Comparison of ENCODE assay signal across 18 cellular contexts in genomic region chr7:140723574-140723973, GRCh38. TPM values are rescaled to one million over a fixed set of nuclear protein-coding genes. Genes with fewer than 3 reads are reported as not detected.
A peak's percentile ranks its signal among the peaks of the same experiment; 100 is the strongest.
DNase-seq lines count a peak whose midpoint lies in the region; ATAC-seq and TF ChIP-seq lines count a peak whose summit lies in the region.
"Had no signal": no experiment of that assay in that cellular context is flagged by ENCODE, and none has a peak within 500 bp of the region (broad histone marks: within the 10 kb centered on the region; RNA-seq: fewer than 3 reads in every experiment).

No MANE protein-coding gene starts in this region.

- H3K4me1 ChIP-seq in CD8-positive, alpha-beta memory T cell (ENCODE audit: insufficient read depth, low read length), result peaks cover 15% of the 10 kb centered on the region
- peaks cover 52 to 58% of the 10 kb centered on the region in 2 donors for H3K4me1 ChIP-seq in thyroid gland
- H3K4me1 ChIP-seq: Peyer's patch, SJCRH30 had no signal

- no peak for TF ChIP-seq POLR2A in thyroid gland (IDR thresholded peaks at IDR 0.05)

- H3K27ac ChIP-seq in CD8-positive, alpha-beta memory T cell (ENCODE audit: low read depth, low read length), result no peak overlapping the region
- H3K27ac ChIP-seq in thyroid gland, result peak overlapping the region in 2 of 3 donors; percentile 63 to 65
- H3K27ac ChIP-seq: BLaER1, Peyer's patch, SJCRH30 had no signal

- H3K36me3 Mint-ChIP-seq in activated naive CD4-positive, alpha-beta T cell treated with anti-CD3 and anti-CD28 coated beads, Interleukin-2, amount 50 U/mL, for 72 hours, result no peaks in the 10 kb centered on the region
- peaks cover 0 to 16% (median 2%) of the 10 kb centered on the region in 3 donors for H3K36me3 Mint-ChIP-seq in CD8-positive, alpha-beta memory T cell
- no peaks in the 10 kb centered on the region for H3K36me3 Mint-ChIP-seq in activated naive CD8-positive, alpha-beta T cell treated with anti-CD3 and anti-CD28 coated beads for 36 hours
- H3K36me3 Mint-ChIP-seq in Calu3 (ENCODE audit: insufficient read depth, unreplicated experiment), result no peaks in the 10 kb centered on the region

- POLR2A ChIA-PET in CD8-positive, alpha-beta memory T cell (lab: Charles Lee), result no interaction called here

- H3K4me3 Mint-ChIP-seq in CD8-positive, alpha-beta memory T cell, result no peak overlapping the region
- no peak overlapping the region for H3K4me3 Mint-ChIP-seq in activated naive CD8-positive, alpha-beta T cell treated with anti-CD3 and anti-CD28 coated beads for 36 hours
- H3K4me3 Mint-ChIP-seq in Calu3 (ENCODE audit: low read depth, unreplicated experiment), result no peak overlapping the region

- 66 to 75% methylated on average over 3 of the region's 3 CpGs for WGBS in thyroid gland, 2 donors

- no peaks in the 10 kb centered on the region for H3K9me3 ChIP-seq in CD8-positive, alpha-beta memory T cell (ENCODE audit: low read length)
- no peaks in the 10 kb centered on the region for H3K9me3 ChIP-seq in thyroid gland
- H3K9me3 ChIP-seq: BLaER1, MG63, Peyer's patch, SJCRH30 had no signal

- no TSS peak for BruUV-seq in Calu3 (replicated peaks; lab: Mats Ljungman, UMichigan)

- no peak for TF ChIP-seq CTCF in thyroid gland (IDR thresholded peaks at IDR 0.05)
- TF ChIP-seq CTCF in Calu3 (IDR thresholded peaks at IDR 0.05; ENCODE audit: unreplicated experiment), result no peak

- H3K27me3 Mint-ChIP-seq in CD8-positive, alpha-beta memory T cell, result no peaks in the 10 kb centered on the region
- no peaks in the 10 kb centered on the region for H3K27me3 Mint-ChIP-seq in activated naive CD8-positive, alpha-beta T cell treated with anti-CD3 and anti-CD28 coated beads for 36 hours
- H3K27me3 Mint-ChIP-seq in Calu3 (ENCODE audit: unreplicated experiment), result no peaks in the 10 kb centered on the region

- CTCF ChIA-PET in CD8-positive, alpha-beta memory T cell (lab: Charles Lee), result no interaction called here
- CTCF ChIA-PET in Calu3 (lab: Charles Lee), result no interaction called here

- ATAC-seq in activated naive CD4-positive, alpha-beta T cell treated with anti-CD3 and anti-CD28 coated beads, Interleukin-2, amount 50 U/mL, for 72 hours, result peak; percentile 60 to 70
- no peak for ATAC-seq in HG03139 (IDR thresholded peaks at IDR 0.05; ENCODE audit: unreplicated experiment)

- no peaks in the 10 kb centered on the region for H3K36me3 ChIP-seq in CD8-positive, alpha-beta memory T cell (ENCODE audit: insufficient read depth, low read length)
- peaks cover 0 to 2% of the 10 kb centered on the region in 2 donors for H3K36me3 ChIP-seq in thyroid gland
- H3K36me3 ChIP-seq: MG63, SJCRH30 had no signal

- peak overlapping the region in 1 of 2 donors; percentile 69 for H3K27ac Mint-ChIP-seq in activated naive CD4-positive, alpha-beta T cell treated with anti-CD3 and anti-CD28 coated beads, Interleukin-2, amount 50 U/mL, for 72 hours
- H3K27ac Mint-ChIP-seq in CD8-positive, alpha-beta memory T cell, result peak overlapping the region in 5 of 8 donors; percentile 10 to 63 (median 58)
- H3K27ac Mint-ChIP-seq in activated naive CD8-positive, alpha-beta T cell treated with anti-CD3 and anti-CD28 coated beads for 36 hours, result peak overlapping the region; percentile 57
- H3K27ac Mint-ChIP-seq in Calu3 (ENCODE audit: unreplicated experiment), result no peak overlapping the region

- H3K4me1 Mint-ChIP-seq in CD8-positive, alpha-beta memory T cell, result peaks cover 13 to 17% (median 15%) of the 10 kb centered on the region in 3 donors
- H3K4me1 Mint-ChIP-seq in activated naive CD8-positive, alpha-beta T cell treated with anti-CD3 and anti-CD28 coated beads for 36 hours, result peaks cover 34% of the 10 kb centered on the region
- H3K4me1 Mint-ChIP-seq in Calu3 (ENCODE audit: low read depth, unreplicated experiment), result no peaks in the 10 kb centered on the region

- H3K9me3 Mint-ChIP-seq in activated naive CD4-positive, alpha-beta T cell treated with anti-CD3 and anti-CD28 coated beads, Interleukin-2, amount 50 U/mL, for 72 hours, result no peaks in the 10 kb centered on the region
- no peaks in the 10 kb centered on the region for H3K9me3 Mint-ChIP-seq in CD8-positive, alpha-beta memory T cell
- no peaks in the 10 kb centered on the region for H3K9me3 Mint-ChIP-seq in activated naive CD8-positive, alpha-beta T cell treated with anti-CD3 and anti-CD28 coated beads for 36 hours
- no peaks in the 10 kb centered on the region for H3K9me3 Mint-ChIP-seq in Calu3 (ENCODE audit: low read depth, unreplicated experiment)

- H3K27me3 ChIP-seq in CD8-positive, alpha-beta memory T cell (ENCODE audit: insufficient read depth, low read length, poor library complexity, severe bottlenecking), result no peaks in the 10 kb centered on the region
- H3K27me3 ChIP-seq in thyroid gland, result no peaks in the 10 kb centered on the region
- H3K27me3 ChIP-seq: BLaER1, MG63, Peyer's patch, SJCRH30 had no signal

- intact Hi-C loops in thyroid gland (cut with DNase I), result no loop called here
- intact Hi-C loops in Calu3 (cut with micrococcal nuclease; ENCODE audit: unreplicated experiment), result no loop called here

- no peak overlapping the region for H3K4me3 ChIP-seq in CD8-positive, alpha-beta memory T cell (ENCODE audit: low read length)
- H3K4me3 ChIP-seq in thyroid gland (replicated peaks in 1 of 3), result no peak overlapping the region
- H3K4me3 ChIP-seq: BLaER1, MG63, Peyer's patch, SJCRH30 had no signal

- no peak for DNase-seq in activated naive CD4-positive, alpha-beta T cell treated with anti-CD3 and anti-CD28 coated beads, Interleukin-2, amount 50 U/mL, for 72 hours (ENCODE audit: low spot score in 2 of 2)
- no peak for DNase-seq in activated naive CD4-positive, alpha-beta T cell treated with anti-CD3 and anti-CD28 coated beads, Interleukin-2, amount 50 U/mL, for 16 hours
- DNase-seq in CD8-positive, alpha-beta memory T cell, result no peak
- no peak for DNase-seq in activated naive CD8-positive, alpha-beta T cell treated with anti-CD3 and anti-CD28 coated beads for 36 hours
- DNase-seq in thyroid gland, result no peak
- DNase-seq in Calu3, result no peak
- DNase-seq: DND-41, MG63, NCI-H1417, NCI-H1694 treated with DMSO at 0.1 percent for 48 hours, NCI-H2081 treated with DMSO at 0.1 percent for 48 hours, NCI-H2171 treated with DMSO at 0.1 percent for 48 hours, NCI-H524 treated with DMSO at 0.1 percent for 48 hours, NCI-H82, SJCRH30 had no signal

RNA-seq across cellular contexts. Expression of gene NDUFB2, which starts 27.1 kb away (rescaled TPM):
- total RNA-seq in activated naive CD4-positive, alpha-beta T cell treated with anti-CD3 and anti-CD28 coated beads, Interleukin-2, amount 50 U/mL, for 72 hours, result 100 to 1,000 TPM; 128 to 147 TPM
- 100 to 1,000 TPM; 209 to 231 TPM for total RNA-seq in CD8-positive, alpha-beta memory T cell
- polyA plus RNA-seq in CD8-positive, alpha-beta memory T cell, result 464 TPM
- 100 to 1,000 TPM; 175 to 196 TPM for total RNA-seq in activated naive CD8-positive, alpha-beta T cell treated with anti-CD3 and anti-CD28 coated beads for 36 hours
- total RNA-seq in thyroid gland, result 100 to 1,000 TPM; 213 to 955 (median 698) TPM
- 128 and 132 TPM in 2 replicates for total RNA-seq in Calu3 (2022)

RNA-seq across cellular contexts. Expression of gene ADCK2, which starts 50.8 kb away (rescaled TPM):
- 10 to 100 TPM; 13.8 to 25.6 TPM for total RNA-seq in activated naive CD4-positive, alpha-beta T cell treated with anti-CD3 and anti-CD28 coated beads, Interleukin-2, amount 50 U/mL, for 72 hours
- total RNA-seq in CD8-positive, alpha-beta memory T cell, result 10 to 100 TPM; 34.2 to 34.5 TPM
- polyA plus RNA-seq in CD8-positive, alpha-beta memory T cell, result 32.5 TPM
- total RNA-seq in activated naive CD8-positive, alpha-beta T cell treated with anti-CD3 and anti-CD28 coated beads for 36 hours, result 10 to 100 TPM; 23.3 to 23.9 TPM
- total RNA-seq in thyroid gland, result 10 to 100 TPM; 19.9 to 46.1 (median 32.7) TPM
- total RNA-seq in Calu3 (2022), result 12.6 and 13.1 TPM in 2 replicates
